In the genomic region with DNA sequence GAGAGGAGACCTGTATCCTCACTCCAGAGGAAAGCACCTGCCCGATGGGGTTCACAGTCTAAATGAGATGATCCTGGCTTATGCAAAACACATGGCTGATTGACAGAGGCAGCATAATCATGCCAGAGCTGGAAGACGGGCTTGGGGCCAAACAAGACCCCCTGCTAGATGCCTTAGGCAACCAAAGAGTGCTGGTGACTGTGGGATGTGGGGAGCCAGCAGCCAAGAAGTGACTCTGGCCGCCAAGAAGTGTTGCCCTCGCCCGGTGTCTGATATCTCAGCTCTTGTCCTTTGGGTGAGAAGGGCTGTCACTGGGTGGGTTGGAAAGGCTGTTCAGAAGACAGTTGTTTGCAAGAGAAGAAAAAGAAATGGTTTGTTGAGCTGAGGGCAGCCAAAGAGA, we compare ENCODE assay signal across 15 cellular contexts. TPM values are rescaled to one million over a fixed set of nuclear protein-coding genes. Genes with fewer than 3 reads are reported as not detected.
DNase-seq lines count a peak whose midpoint lies in the region; ATAC-seq, FAIRE-seq and TF ChIP-seq lines count a peak whose summit lies in the region.
"Had no signal": no experiment of that assay in that cellular context is flagged by ENCODE, and none has a peak within 500 bp of the region (broad histone marks: within the 10 kb centered on the region; RNA-seq: fewer than 3 reads in every experiment).

No MANE protein-coding gene starts in this region.

- H3K36me3 Mint-ChIP-seq in astrocyte (ENCODE audit: low read depth, unreplicated experiment) = no peaks in the 10 kb centered on the region
- H3K36me3 Mint-ChIP-seq in natural killer cell treated with Interleukin-12 subunit alpha and Interleukin-12 subunit beta and Interleukin-15 and Interleukin-18, amount 100 ng/mL, for 72 hours = no peaks in the 10 kb centered on the region

- H3K9me3 ChIP-seq in astrocyte (ENCODE audit: insufficient read depth, low read depth, low read length) (no peaks in the 10 kb centered on the region), uterus (no peaks in the 10 kb centered on the region)
- H3K9me3 ChIP-seq: transverse colon had no signal

- H3K79me2 ChIP-seq in astrocyte (ENCODE audit: insufficient read depth, low read length) = no peaks in the 10 kb centered on the region

- no peak overlapping the region for H3K4me2 ChIP-seq in astrocyte (ENCODE audit: low read length)

- H2AFZ ChIP-seq in astrocyte (ENCODE audit: low read depth, low read length) = no peak overlapping the region

- FAIRE-seq in astrocyte (lab: Jason Lieb, UNC) = no peak
- FAIRE-seq: small intestine had no signal

- H3K4me1 Mint-ChIP-seq in astrocyte (ENCODE audit: low read depth, unreplicated experiment) = peaks cover 74% of the 10 kb centered on the region
- H3K4me1 Mint-ChIP-seq in natural killer cell treated with Interleukin-12 subunit alpha and Interleukin-12 subunit beta and Interleukin-15 and Interleukin-18, amount 100 ng/mL, for 72 hours (ENCODE audit: low read depth in 2 of 2) = peaks cover 66 to 70% of the 10 kb centered on the region in 2 donors

- H3K27me3 ChIP-seq in astrocyte (ENCODE audit: insufficient read depth, low read length) = no peaks in the 10 kb centered on the region
- no peaks in the 10 kb centered on the region for H3K27me3 ChIP-seq in uterus
- H3K27me3 ChIP-seq: transverse colon had no signal

- no peaks in the 10 kb centered on the region for H3K27me3 Mint-ChIP-seq in astrocyte (ENCODE audit: low read depth, unreplicated experiment)
- peaks cover 0 to 10% of the 10 kb centered on the region in 2 donors for H3K27me3 Mint-ChIP-seq in natural killer cell treated with Interleukin-12 subunit alpha and Interleukin-12 subunit beta and Interleukin-15 and Interleukin-18, amount 100 ng/mL, for 72 hours
- H3K27me3 Mint-ChIP-seq: CD4-positive, alpha-beta T cell had no signal

- no peak overlapping the region for H3K27ac ChIP-seq in astrocyte (ENCODE audit: low read depth, low read length)
- peak overlapping the region; percentile 83 to 87 for H3K27ac ChIP-seq in uterus

- no peaks in the 10 kb centered on the region for H3K36me3 ChIP-seq in astrocyte (ENCODE audit: insufficient read depth, low read length)
- H3K36me3 ChIP-seq in uterus = no peaks in the 10 kb centered on the region
- H3K36me3 ChIP-seq: transverse colon had no signal

- no peaks in the 10 kb centered on the region for H4K20me1 ChIP-seq in astrocyte (ENCODE audit: insufficient read depth, low read length)

- TF ChIP-seq CTCF in astrocyte (IDR thresholded peaks at IDR 0.05; ENCODE audit: insufficient read depth, low read depth, low read length) (no peak), uterus (IDR thresholded peaks at IDR 0.05) (no peak)

- no peak for TF ChIP-seq POLR2A in uterus (IDR thresholded peaks at IDR 0.05)

- peak; percentile 16 for DNase-seq in Right ventricle myocardium superior
- no peak for DNase-seq in left ventricle myocardium superior
- DNase-seq in astrocyte (ENCODE audit: low read depth) = no peak
- no peak for DNase-seq in natural killer cell treated with Interleukin-12 subunit alpha and Interleukin-12 subunit beta and Interleukin-15 and Interleukin-18, amount 100 ng/mL, for 72 hours (ENCODE audit: low spot score)
- peak in 1 of 2 donors; percentile 22 for DNase-seq in uterus
- no peak for DNase-seq in NCI-H1436 treated with DMSO at 0.1 percent for 48 hours (lab: John Stamatoyannopoulos, UW)
- DNase-seq: kidney glomerular epithelial cell had no signal

- peak overlapping the region; percentile 70 for H3K9ac ChIP-seq in astrocyte (ENCODE audit: low read length)

- peak overlapping the region; percentile 13 for H3K4me3 Mint-ChIP-seq in astrocyte (ENCODE audit: unreplicated experiment)
- H3K4me3 Mint-ChIP-seq in natural killer cell treated with Interleukin-12 subunit alpha and Interleukin-12 subunit beta and Interleukin-15 and Interleukin-18, amount 100 ng/mL, for 72 hours = peak overlapping the region; percentile 11
- H3K4me3 Mint-ChIP-seq: activated naive CD8-positive, alpha-beta T cell treated with anti-CD3 and anti-CD28 coated beads, Interleukin-2, amount 50 U/mL, for 24 hours; CD4-positive, alpha-beta T cell; endodermal cell had no signal

- ATAC-seq in Right ventricle myocardium superior (ENCODE audit: poor library complexity) (no peak), left ventricle myocardium superior (no peak), HG02623 (IDR thresholded peaks at IDR 0.05; ENCODE audit: unreplicated experiment) (no peak), GM19395 (IDR thresholded peaks at IDR 0.05; ENCODE audit: unreplicated experiment) (no peak)
- no peak for ATAC-seq in natural killer cell treated with Interleukin-12 subunit alpha and Interleukin-12 subunit beta and Interleukin-15 and Interleukin-18, amount 100 ng/mL, for 72 hours
- ATAC-seq: activated naive CD8-positive, alpha-beta T cell treated with anti-CD3 and anti-CD28 coated beads, Interleukin-2, amount 50 U/mL, for 24 hours had no signal

- no peaks in the 10 kb centered on the region for H3K9me3 Mint-ChIP-seq in astrocyte (ENCODE audit: unreplicated experiment)
- H3K9me3 Mint-ChIP-seq in natural killer cell treated with Interleukin-12 subunit alpha and Interleukin-12 subunit beta and Interleukin-15 and Interleukin-18, amount 100 ng/mL, for 72 hours = no peaks in the 10 kb centered on the region
- H3K9me3 Mint-ChIP-seq: activated naive CD8-positive, alpha-beta T cell treated with anti-CD3 and anti-CD28 coated beads, Interleukin-2, amount 50 U/mL, for 24 hours; activated T-helper 2 cell treated with anti-CD3 and anti-CD28 coated beads, Interferon-gamma antibody, Interleukin-2, Interleukin-4, amounts not matched to agents 10 μg/mL and 5 μg/mL and 100 μg/mL, durations not matched to agents 14 hours and 24 hours and 36 hours; CD4-positive, alpha-beta T cell had no signal

- no peak overlapping the region for H3K4me3 ChIP-seq in astrocyte (ENCODE audit: insufficient read depth, low read depth, low read length)
- no peak overlapping the region for H3K4me3 ChIP-seq in uterus
- H3K4me3 ChIP-seq: transverse colon had no signal

- intact Hi-C loops in Right ventricle myocardium superior (cut with DNase I) (no loop called here), left ventricle myocardium superior (cut with micrococcal nuclease) (loop anchor here (5.0 kb wide), 1 partner anchor 89 kb away; no protein-coding TSS in a partner anchor), uterus (cut with DNase I; ENCODE audit: low total_unique reads) (loop anchor here (5.0 kb wide), 1 partner anchor 89 kb away; no protein-coding TSS in a partner anchor)

- H3K27ac Mint-ChIP-seq in astrocyte (ENCODE audit: unreplicated experiment) = peak overlapping the region; percentile 75
- peak overlapping the region in 1 of 2 donors; percentile 19 for H3K27ac Mint-ChIP-seq in natural killer cell treated with Interleukin-12 subunit alpha and Interleukin-12 subunit beta and Interleukin-15 and Interleukin-18, amount 100 ng/mL, for 72 hours
- H3K27ac Mint-ChIP-seq: activated naive CD8-positive, alpha-beta T cell treated with anti-CD3 and anti-CD28 coated beads, Interleukin-2, amount 50 U/mL, for 24 hours; activated T-helper 2 cell treated with anti-CD3 and anti-CD28 coated beads, Interferon-gamma antibody, Interleukin-2, Interleukin-4, amounts not matched to agents 10 μg/mL and 5 μg/mL and 100 μg/mL, durations not matched to agents 14 hours and 24 hours and 36 hours; endodermal cell had no signal

- H3K4me1 ChIP-seq in astrocyte (ENCODE audit: insufficient read depth, low read length) (peaks cover 65% of the 10 kb centered on the region), uterus (peaks cover 13 to 38% of the 10 kb centered on the region in 2 donors)

RNA-seq across cellular contexts. Expression of gene PLEKHG3, which starts 56.7 kb away (rescaled TPM):
- 16.6 TPM for total RNA-seq in Right ventricle myocardium superior
- 22.0 TPM for total RNA-seq in left ventricle myocardium superior
- total RNA-seq in astrocyte = 84.1 and 98.6 TPM in 2 replicates
- total RNA-seq in natural killer cell treated with Interleukin-12 subunit alpha and Interleukin-12 subunit beta and Interleukin-15 and Interleukin-18, amount 100 ng/mL, for 72 hours = 10 to 100 TPM; 17.1 to 30.3 TPM
- 100 to 1,000 TPM in 1 of 4 donors, 10 to 100 TPM in 3; 40.5 to 178 (median 59.7) TPM for total RNA-seq in uterus
